15 cellular contexts compared by ENCODE assay signal in genomic region chr11:70317576-70318305, GRCh38.
"Had no signal": no experiment of that assay in that cellular context is flagged by ENCODE, and none has a peak within 500 bp of the region (broad histone marks: within the 10 kb centered on the region; RNA-seq: fewer than 3 reads in every experiment).

No MANE protein-coding gene starts in this region.

- H3K4me3 ChIP-seq: dorsolateral prefrontal cortex, hepatocyte, lung, thoracic aorta had no signal

- H3K27ac ChIP-seq: brain microvascular endothelial cell, dorsolateral prefrontal cortex, hepatocyte, thoracic aorta had no signal

- H3K27me3 ChIP-seq: brain microvascular endothelial cell, dorsolateral prefrontal cortex, hepatocyte had no signal

- H3K4me2 ChIP-seq: hepatocyte had no signal

- H2AFZ ChIP-seq: hepatocyte had no signal

- H3K9me3 ChIP-seq: thoracic aorta had no signal

- DNase-seq: activated CD4-positive, alpha-beta memory T cell treated with anti-CD3 and anti-CD28 coated beads, Interleukin-2, amount 10 ng/mL, durations not matched to agents 7 days and 5 days; activated CD4-positive, alpha-beta T cell treated with anti-CD3 and anti-CD28 coated beads for 48 hours; activated CD4-positive, CD25-positive, alpha-beta regulatory T cell; activated naive CD4-positive, alpha-beta T cell treated with anti-CD3 and anti-CD28 coated beads for 36 hours; activated T-cell treated with anti-CD3 and anti-CD28 coated beads, Interleukin-2, amount 50 U/mL, for 4 hours; brain microvascular endothelial cell; central memory CD4-positive, alpha-beta T cell; dorsolateral prefrontal cortex; occipital lobe; retina; stimulated activated naive B cell treated with anti-CD40 and anti-IgM and Interleukin-4, amounts not matched to agents 10 μg/mL and 1 μg/mL and 100 μg/mL, for 72 hours; T-helper 9 cell had no signal

- ATAC-seq: activated T-cell treated with anti-CD3 and anti-CD28 coated beads, Interleukin-2, amount 50 U/mL, for 4 hours; stimulated activated naive B cell treated with anti-CD40 and anti-IgM and Interleukin-4, amounts not matched to agents 10 μg/mL and 1 μg/mL and 100 μg/mL, for 72 hours had no signal
